ENCODE assay signal across 1 cellular context in genomic region chr12:57416039-57416996, GRCh38.
TF ChIP-seq lines count a peak whose summit lies in the region.

No MANE protein-coding gene starts in this region.

TF ChIP-seq in IMR-90, 13 proteins besides CTCF, POLR2A, EP300 and RAD21:
- TF ChIP-seq ELK1 (IDR thresholded peaks at IDR 0.05; ENCODE audit: borderline replicate concordance, low read depth, low read length) (no peak), SMC3 (IDR thresholded peaks at IDR 0.05; ENCODE audit: low read depth, low read length) (no peak), RCOR1 (IDR thresholded peaks at IDR 0.05; ENCODE audit: insufficient replicate concordance, low read length) (no peak), RFX5 (IDR thresholded peaks at IDR 0.05; ENCODE audit: low read depth, low read length) (no peak), MAZ (IDR thresholded peaks at IDR 0.05; ENCODE audit: borderline replicate concordance, low read depth, low read length) (no peak), NFE2L2 (IDR thresholded peaks at IDR 0.05; ENCODE audit: low read depth, low read length) (no peak), FOS (IDR thresholded peaks at IDR 0.05; ENCODE audit: low read depth, low read length) (no peak), CHD1 (IDR thresholded peaks at IDR 0.05; ENCODE audit: low read depth, low read length) (no peak), CEBPB (IDR thresholded peaks at IDR 0.05; ENCODE audit: low read depth, low read length) (no peak), MAFK (IDR thresholded peaks at IDR 0.05; ENCODE audit: low read depth, low read length) (no peak), BHLHE40 (IDR thresholded peaks at IDR 0.05; ENCODE audit: low read depth, low read length) (no peak), MXI1 (IDR thresholded peaks at IDR 0.05; ENCODE audit: borderline replicate concordance, low read depth, low read length) (no peak)
- TF ChIP-seq, protein P1, sequence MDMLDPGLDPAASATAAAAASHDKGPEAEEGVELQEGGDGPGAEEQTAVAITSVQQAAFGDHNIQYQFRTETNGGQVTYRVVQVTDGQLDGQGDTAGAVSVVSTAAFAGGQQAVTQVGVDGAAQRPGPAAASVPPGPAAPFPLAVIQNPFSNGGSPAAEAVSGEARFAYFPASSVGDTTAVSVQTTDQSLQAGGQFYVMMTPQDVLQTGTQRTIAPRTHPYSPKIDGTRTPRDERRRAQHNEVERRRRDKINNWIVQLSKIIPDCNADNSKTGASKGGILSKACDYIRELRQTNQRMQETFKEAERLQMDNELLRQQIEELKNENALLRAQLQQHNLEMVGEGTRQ (IDR thresholded peaks at IDR 0.05; ENCODE audit: low read depth, low read length), result no peak
